30 cellular contexts compared by ENCODE assay signal in the genomic region with DNA sequence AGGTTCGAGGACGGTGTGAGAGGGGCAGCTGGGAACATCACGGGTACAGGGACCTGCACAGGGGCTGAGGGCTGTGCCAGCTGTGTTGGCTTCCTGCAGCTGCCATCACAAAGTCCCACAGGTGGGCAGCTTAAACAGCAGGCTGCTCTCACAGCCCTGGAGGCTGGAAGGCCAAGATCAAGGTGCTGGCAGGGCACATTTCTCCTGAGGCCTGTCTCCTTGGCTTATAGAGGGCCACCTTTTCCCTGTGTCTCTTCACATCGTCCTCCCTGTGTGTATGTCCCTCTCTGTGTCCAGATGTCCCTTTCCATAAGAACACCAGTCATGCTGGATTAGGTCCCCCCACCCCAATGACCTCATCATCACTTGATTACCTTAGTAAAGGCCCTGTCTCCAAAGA.
"Had no signal": no experiment of that assay in that cellular context is flagged by ENCODE, and none has a peak within 500 bp of the region (broad histone marks: within the 10 kb centered on the region; RNA-seq: fewer than 3 reads in every experiment).

No MANE protein-coding gene starts in this region.

- H3K4me3 ChIP-seq: left lung, lower lobe of right lung, ovary, right atrium auricular region, skin epidermis, stomach, testis, thyroid gland, transverse colon, upper lobe of left lung, vagina had no signal

- DNase-seq: hypothalamus; immature natural killer cell; kidney; left colon; left lung; lower lobe of right lung; mammary epithelial cell; mesenchymal stem cell; naive thymus-derived CD8-positive, alpha-beta T cell; occipital lobe; ovary; stimulated activated CD4-positive, alpha-beta T cell treated with anti-CD3 and anti-CD28 coated beads, Interleukin-12 subunit alpha, Interleukin-12 subunit beta, amount 100 ng/mL, for 4 hours; stimulated activated CD4-positive, alpha-beta T cell treated with anti-CD3 and anti-CD28 coated beads, Interleukin-15, amount 100 ng/mL, for 24 hours; stimulated activated CD4-positive, alpha-beta T cell treated with anti-CD3 and anti-CD28 coated beads, Interleukin-2, amount 100 ng/mL, for 24 hours; stimulated activated CD4-positive, alpha-beta T cell treated with anti-CD3 and anti-CD28 coated beads, Interleukin-4, amount 100 ng/mL, for 1 hour; stimulated activated naive B cell treated with anti-CD40 and anti-IgM and Interleukin-4, amounts not matched to agents 10 μg/mL and 1 μg/mL and 100 μg/mL, for 72 hours; stimulated activated naive CD8-positive, alpha-beta T cell treated with anti-CD3 and anti-CD28 coated beads, Interleukin-15, Interleukin-2, amounts not matched to agents 100 U/mL and 50 U/mL, for 24 hours; stomach; testis; thyroid gland; transverse colon; upper lobe of left lung had no signal

- H3K27me3 ChIP-seq: ovary, right atrium auricular region, testis, thyroid gland, upper lobe of left lung, vagina had no signal

- H3K9me3 Mint-ChIP-seq: immature natural killer cell; naive thymus-derived CD8-positive, alpha-beta T cell; neural crest cell had no signal

- H3K27ac Mint-ChIP-seq: nephron; progenitor cell of endocrine pancreas; stimulated activated naive B cell treated with anti-CD40 and anti-IgM and Interleukin-4, amounts not matched to agents 10 μg/mL and 1 μg/mL and 100 μg/mL, for 72 hours had no signal

- H3K4me1 ChIP-seq: left lung, lower lobe of right lung, right atrium auricular region, testis, thyroid gland, vagina had no signal

- H3K4me3 Mint-ChIP-seq: immature natural killer cell; naive thymus-derived CD8-positive, alpha-beta T cell; nephron; neural crest cell; stimulated activated naive B cell treated with anti-CD40 and anti-IgM and Interleukin-4, amounts not matched to agents 10 μg/mL and 1 μg/mL and 100 μg/mL, for 72 hours had no signal

- H3K36me3 Mint-ChIP-seq: naive thymus-derived CD8-positive, alpha-beta T cell; stimulated activated naive B cell treated with anti-CD40 and anti-IgM and Interleukin-4, amounts not matched to agents 10 μg/mL and 1 μg/mL and 100 μg/mL, for 72 hours had no signal

- ATAC-seq: left colon; left lung; lower lobe of right lung; naive thymus-derived CD8-positive, alpha-beta T cell; sciatic nerve; stimulated activated naive B cell treated with anti-CD40 and anti-IgM and Interleukin-4, amounts not matched to agents 10 μg/mL and 1 μg/mL and 100 μg/mL, for 72 hours; stimulated activated naive CD8-positive, alpha-beta T cell treated with anti-CD3 and anti-CD28 coated beads, Interleukin-15, Interleukin-2, amounts not matched to agents 100 U/mL and 50 U/mL, for 24 hours had no signal

- H3K36me3 ChIP-seq: left lung, lower lobe of right lung, neutrophil, ovary, right atrium auricular region, stomach, thyroid gland, transverse colon, upper lobe of left lung, vagina had no signal

- H3K27ac ChIP-seq: left lung, lower lobe of right lung, neutrophil, ovary, right atrium auricular region, skin epidermis, stomach, testis, thyroid gland, transverse colon, upper lobe of left lung, vagina had no signal

- H3K9me3 ChIP-seq: left lung, lower lobe of right lung, neutrophil, ovary, right atrium auricular region, testis, thyroid gland, transverse colon, upper lobe of left lung, vagina had no signal
